28 cellular contexts compared by ENCODE assay signal in the genomic region with DNA sequence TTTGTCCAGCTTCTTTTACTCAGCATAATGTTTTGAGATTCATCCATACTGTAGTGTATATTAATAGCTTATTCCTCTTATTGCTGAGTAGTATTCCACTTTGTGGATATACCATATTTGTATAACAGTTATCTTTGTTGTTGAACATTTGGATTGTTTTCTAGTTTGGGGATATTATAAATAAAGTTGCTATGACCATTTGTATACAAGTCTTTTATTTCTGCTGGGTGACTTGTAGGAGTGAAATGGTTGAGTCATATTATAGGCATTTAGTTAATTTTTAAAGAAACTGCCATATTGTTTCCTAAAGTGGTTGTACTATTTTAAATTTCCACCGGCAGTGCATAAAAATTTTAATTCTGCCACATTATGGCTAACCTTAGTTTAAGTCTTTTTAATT.
"Had no signal": no experiment of that assay in that cellular context is flagged by ENCODE, and none has a peak within 500 bp of the region (broad histone marks: within the 10 kb centered on the region; RNA-seq: fewer than 3 reads in every experiment).

No MANE protein-coding gene starts in this region.

- H3K9me3 ChIP-seq: Peyer's patch had no signal

- DNase-seq: activated CD4-positive, alpha-beta T cell treated with anti-CD3 and anti-CD28 coated beads for 1 hour; activated CD4-positive, alpha-beta T cell treated with anti-CD3 and anti-CD28 coated beads, Interleukin-2, amount 50 U/mL, for 4 hours; activated CD4-positive, CD25-positive, alpha-beta regulatory T cell; activated CD8-positive, alpha-beta T cell treated with anti-CD3 and anti-CD28 coated beads for 36 hours; activated gamma-delta T cell; activated naive CD4-positive, alpha-beta T cell treated with Interleukin-2 at 50 U/mL for 16 hours; activated naive CD8-positive, alpha-beta T cell treated with anti-CD3 and anti-CD28 coated beads, Interleukin-2, amount 10 ng/mL, durations not matched to agents 7 days and 5 days; activated T-cell treated with anti-CD3 and anti-CD28 coated beads, Interleukin-2, amount 50 U/mL, for 1 hour; amygdala; body of pancreas; NCI-H1105; NCI-H1417 treated with DMSO at 0.1 percent for 48 hours; NCI-H1930; NCI-H2081 treated with DMSO at 0.1 percent for 48 hours; NCI-H510A; NCI-H526; NCI-H748 treated with DMSO at 0.1 percent for 48 hours; NK-92 treated with Interleukin-12 subunit alpha and Interleukin-12 subunit beta, amount 100 ng/mL, for 24 hours; PC-3; Peyer's patch; SIG-M5; T-helper 1 cell; T-helper 2 cell; T-helper 9 cell; WERI-Rb-1 had no signal

- H3K27me3 ChIP-seq: body of pancreas, breast epithelium, Peyer's patch had no signal

- H3K4me1 ChIP-seq: body of pancreas, breast epithelium, Peyer's patch had no signal

- H3K27ac ChIP-seq: body of pancreas, breast epithelium, Peyer's patch, RWPE1, WERI-Rb-1 had no signal

- H3K36me3 ChIP-seq: breast epithelium, Peyer's patch, WERI-Rb-1 had no signal

- H3K4me3 ChIP-seq: body of pancreas, breast epithelium, Peyer's patch had no signal

- FAIRE-seq: astrocyte had no signal
